ENCODE assay signal across 1 cellular context in the genomic region with DNA sequence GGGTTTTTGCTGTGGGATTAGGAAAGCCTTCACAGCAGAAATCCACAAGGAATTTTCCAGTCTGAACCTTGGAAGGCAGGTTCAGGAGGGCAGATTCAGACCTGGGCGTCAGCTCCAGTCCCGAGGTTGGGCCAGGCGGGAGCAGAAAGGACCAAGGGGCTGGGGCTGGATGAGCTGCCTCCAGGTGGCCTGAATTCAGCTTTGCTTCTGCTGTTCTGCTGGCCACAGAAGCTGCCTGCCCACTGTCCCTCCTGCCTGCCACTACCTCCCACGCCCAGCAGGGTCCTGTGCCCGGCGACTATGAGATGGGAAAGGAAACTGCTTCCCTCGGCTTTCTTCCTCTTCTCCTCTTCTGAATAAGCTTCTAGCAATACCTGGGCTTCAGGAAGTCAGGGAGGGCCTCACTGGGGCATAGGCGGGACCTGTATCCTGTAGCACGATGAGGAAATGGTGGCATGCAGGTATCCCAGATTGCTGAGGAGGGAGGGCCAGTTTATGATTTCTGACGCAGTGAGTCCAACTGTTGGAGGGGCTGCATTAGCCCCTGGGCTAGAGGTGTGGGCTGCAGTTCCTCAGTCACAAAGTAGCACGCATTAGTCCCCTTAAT.
TF ChIP-seq lines count a peak whose summit lies in the region.

No MANE protein-coding gene starts in this region.

TF ChIP-seq in SK-N-SH treated with all-trans-retinoic acid at 6 μM for 48 hours, 23 proteins besides CTCF, POLR2A, EP300 and RAD21 (continued from another document):
- TF ChIP-seq, protein P1, sequence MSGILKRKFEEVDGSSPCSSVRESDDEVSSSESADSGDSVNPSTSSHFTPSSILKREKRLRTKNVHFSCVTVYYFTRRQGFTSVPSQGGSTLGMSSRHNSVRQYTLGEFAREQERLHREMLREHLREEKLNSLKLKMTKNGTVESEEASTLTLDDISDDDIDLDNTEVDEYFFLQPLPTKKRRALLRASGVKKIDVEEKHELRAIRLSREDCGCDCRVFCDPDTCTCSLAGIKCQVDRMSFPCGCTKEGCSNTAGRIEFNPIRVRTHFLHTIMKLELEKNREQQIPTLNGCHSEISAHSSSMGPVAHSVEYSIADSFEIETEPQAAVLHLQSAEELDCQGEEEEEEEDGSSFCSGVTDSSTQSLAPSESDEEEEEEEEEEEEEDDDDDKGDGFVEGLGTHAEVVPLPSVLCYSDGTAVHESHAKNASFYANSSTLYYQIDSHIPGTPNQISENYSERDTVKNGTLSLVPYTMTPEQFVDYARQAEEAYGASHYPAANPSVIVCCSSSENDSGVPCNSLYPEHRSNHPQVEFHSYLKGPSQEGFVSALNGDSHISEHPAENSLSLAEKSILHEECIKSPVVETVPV (CRISPR knock-in tag; IDR thresholded peaks at IDR 0.05), result no peak
- TF ChIP-seq ARNTL (CRISPR knock-in tag; IDR thresholded peaks at IDR 0.05; ENCODE audit: borderline replicate concordance, low read depth) (no peak), PATZ1 (CRISPR knock-in tag; IDR thresholded peaks at IDR 0.05; ENCODE audit: borderline replicate concordance) (no peak), PPARA (CRISPR knock-in tag; IDR thresholded peaks at IDR 0.05; ENCODE audit: borderline replicate concordance) (no peak), ESRRG (CRISPR knock-in tag; IDR thresholded peaks at IDR 0.05) (no peak), CSDC2 (CRISPR knock-in tag; IDR thresholded peaks at IDR 0.05) (no peak), ZNF565 (CRISPR knock-in tag; conservative IDR thresholded peaks at IDR 0.05; ENCODE audit: low read depth) (no peak), ISL1 (CRISPR knock-in tag; IDR thresholded peaks at IDR 0.05) (no peak), TOX (CRISPR knock-in tag; IDR thresholded peaks at IDR 0.05; ENCODE audit: borderline replicate concordance) (no peak)
TF ChIP-seq in SK-N-SH treated with all-trans-retinoic acid at 6 μM for 48 hours: peak in this region for 0.
